Comparison of ENCODE assay signal across 14 cellular contexts in the genomic region with DNA sequence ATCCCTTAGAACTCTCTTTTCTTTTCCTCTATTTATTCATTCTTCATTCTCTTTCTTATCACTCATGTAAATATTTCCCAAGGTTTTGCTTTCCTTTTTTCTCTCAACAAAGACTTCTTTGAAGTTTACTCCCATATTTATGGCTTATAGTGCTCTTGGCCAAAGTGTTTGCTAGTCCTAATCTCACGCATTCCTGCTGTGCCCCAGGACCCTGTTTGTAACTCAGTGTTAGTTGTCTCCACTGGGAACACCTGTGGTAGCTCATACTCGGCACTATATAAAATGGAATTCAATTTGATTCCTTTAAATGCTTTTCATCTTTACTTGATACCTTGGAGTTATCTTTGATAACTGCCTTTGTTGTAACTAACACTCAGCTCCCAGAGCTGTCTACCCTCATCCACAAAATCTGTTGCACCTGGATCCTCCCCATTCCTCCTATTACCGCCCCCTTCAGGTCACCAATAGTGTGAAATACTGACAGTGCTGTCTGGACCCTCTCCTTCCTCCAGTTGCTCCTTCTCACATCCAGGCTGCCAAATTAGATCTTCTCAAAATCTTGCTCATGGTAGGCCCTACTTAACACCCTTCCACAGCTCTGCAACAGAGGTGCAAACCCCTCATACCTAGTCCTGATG.
DNase-seq lines count a peak whose midpoint lies in the region; ATAC-seq and TF ChIP-seq lines count a peak whose summit lies in the region.
"Had no signal": no experiment of that assay in that cellular context is flagged by ENCODE, and none has a peak within 500 bp of the region (broad histone marks: within the 10 kb centered on the region; RNA-seq: fewer than 3 reads in every experiment).

No MANE protein-coding gene starts in this region.

- H3K79me2 ChIP-seq in OCI-LY3 (ENCODE audit: low read length) = no peaks in the 10 kb centered on the region

- no peak for ATAC-seq in HG03159 (IDR thresholded peaks at IDR 0.05; ENCODE audit: unreplicated experiment)
- ATAC-seq in GM21423 (IDR thresholded peaks at IDR 0.05; ENCODE audit: unreplicated experiment) = no peak
- ATAC-seq: left colon; naive thymus-derived CD4-positive, alpha-beta T cell had no signal

- no peak overlapping the region for H3K9ac ChIP-seq in OCI-LY3 (ENCODE audit: low read length)

- peak; percentile 31; the same call in 1 of the 2 replicates for TF ChIP-seq CTCF in 22Rv1 (IDR thresholded peaks at IDR 0.05)
- TF ChIP-seq CTCF in GM12865 (IDR thresholded peaks at IDR 0.05; ENCODE audit: insufficient read depth, low read depth, low read length, missing control alignments) = peak; percentile 28
- peak; percentile 43 for TF ChIP-seq CTCF in OCI-LY3 (IDR thresholded peaks at IDR 0.05; ENCODE audit: low read depth, low read length)
- TF ChIP-seq CTCF in fibroblast of pulmonary artery (IDR thresholded peaks at IDR 0.05; ENCODE audit: low read length, missing control alignments) = peak; percentile 10

- H3K4me2 ChIP-seq in OCI-LY3 (ENCODE audit: low read length) = no peak overlapping the region

- H4K20me1 ChIP-seq in OCI-LY3 (ENCODE audit: insufficient read depth, low read length) = no peaks in the 10 kb centered on the region

- no peak overlapping the region for H3K4me3 ChIP-seq in GM12865 (ENCODE audit: low read depth, low read length)
- H3K4me3 ChIP-seq in OCI-LY3 (ENCODE audit: low read length) = no peak overlapping the region
- H3K4me3 ChIP-seq in fibroblast of pulmonary artery (replicated peaks; ENCODE audit: low read depth, low read length) = no peak overlapping the region

- no peak overlapping the region for H2AFZ ChIP-seq in OCI-LY3 (ENCODE audit: low read depth, low read length)

- H3K36me3 ChIP-seq in OCI-LY3 (replicated peaks; ENCODE audit: low read depth, low read length) = no peaks in the 10 kb centered on the region

- H3K27ac ChIP-seq in 22Rv1 = no peak overlapping the region
- H3K27ac ChIP-seq in OCI-LY3 (ENCODE audit: low read length) = no peak overlapping the region

- peaks cover 15% of the 10 kb centered on the region for H3K27me3 ChIP-seq in OCI-LY3 (ENCODE audit: low read depth, low read length)

- H3K4me1 ChIP-seq in OCI-LY3 (ENCODE audit: low read length) = peaks cover 6% of the 10 kb centered on the region

- no peaks in the 10 kb centered on the region for H3K9me3 ChIP-seq in OCI-LY3 (ENCODE audit: insufficient read depth, low read length)

- no peak for DNase-seq in GM12865 (ENCODE audit: low read depth)
- DNase-seq in fibroblast of pulmonary artery (ENCODE audit: low read depth) = no peak
- DNase-seq in hypothalamus (lab: John Stamatoyannopoulos, UW) = no peak
- no peak for DNase-seq in midbrain (lab: John Stamatoyannopoulos, UW)
- DNase-seq: activated naive CD4-positive, alpha-beta T cell treated with anti-CD3 and anti-CD28 coated beads, Interleukin-2, amount 50 U/mL, for 16 hours; left colon; naive thymus-derived CD4-positive, alpha-beta T cell; NCI-H146; NCI-H524 treated with DMSO at 0.1 percent for 48 hours; stimulated activated naive CD4-positive, alpha-beta T cell had no signal
